In genomic region chr4:159077702-159078495, GRCh38 we compare ENCODE assay signal across 8 cellular contexts. TPM values are rescaled to one million over a fixed set of nuclear protein-coding genes. Genes with fewer than 3 reads are reported as not detected.
DNase-seq lines count a peak whose midpoint lies in the region; ATAC-seq and TF ChIP-seq lines count a peak whose summit lies in the region.

No MANE protein-coding gene starts in this region.

- H3K9me3 Mint-ChIP-seq in progenitor cell of endocrine pancreas (ENCODE audit: low read depth) = no peaks in the 10 kb centered on the region

- H3K4me3 ChIP-seq in psoas muscle = no peak overlapping the region

- DNase-seq in NCI-H2107 treated with DMSO at 0.1 percent for 48 hours (lab: John Stamatoyannopoulos, UW; ENCODE audit: unreplicated experiment) (peak; percentile 7), NCI-H2107 (lab: John Stamatoyannopoulos, UW) (no peak), NCI-H82 (lab: John Stamatoyannopoulos, UW) (peak; percentile 16), left kidney (ENCODE audit: low read depth, low spot score) (peak; percentile 20), progenitor cell of endocrine pancreas (ENCODE audit: low spot score, unreplicated experiment) (no peak), psoas muscle (no peak), DMS153 (lab: John Stamatoyannopoulos, UW) (no peak)

- no peak overlapping the region for H3K27ac ChIP-seq in psoas muscle

- H3K4me1 ChIP-seq in psoas muscle = no peaks in the 10 kb centered on the region

- 60 to 74% (median 66%) methylated on average over 6 of the region's 6 CpGs for WGBS in psoas muscle, 3 donors

- H3K36me3 Mint-ChIP-seq in progenitor cell of endocrine pancreas (ENCODE audit: insufficient read depth) = no peaks in the 10 kb centered on the region

- no peak overlapping the region for H3K4me3 Mint-ChIP-seq in progenitor cell of endocrine pancreas (ENCODE audit: low read depth)

- no peaks in the 10 kb centered on the region for H3K27me3 ChIP-seq in psoas muscle (ENCODE audit: insufficient read depth in 3 of 3, low read length in 2 of 3)

- H3K27ac Mint-ChIP-seq in progenitor cell of endocrine pancreas = no peak overlapping the region

- ATAC-seq in HG02852 (IDR thresholded peaks at IDR 0.05; ENCODE audit: unreplicated experiment) (peak; percentile 97), psoas muscle (no peak)

- no peaks in the 10 kb centered on the region for H3K9me3 ChIP-seq in psoas muscle

- intact Hi-C loops in psoas muscle (cut with DNase I) = no loop called here

- no peaks in the 10 kb centered on the region for H3K36me3 ChIP-seq in psoas muscle (ENCODE audit: insufficient read depth in 1 of 2, low read depth in 1 of 2)

- TF ChIP-seq CTCF in progenitor cell of endocrine pancreas (IDR thresholded peaks at IDR 0.05; ENCODE audit: unreplicated experiment) = no peak
- TF ChIP-seq CTCF in psoas muscle (IDR thresholded peaks at IDR 0.05) = no peak

- peaks cover 2% of the 10 kb centered on the region for H3K4me1 Mint-ChIP-seq in progenitor cell of endocrine pancreas (ENCODE audit: low read depth)

- H3K27me3 Mint-ChIP-seq in progenitor cell of endocrine pancreas = no peaks in the 10 kb centered on the region

RNA-seq across cellular contexts. Expression of gene RAPGEF2, which starts 25.0 kb away (rescaled TPM):
- 68.9 and 70.3 TPM in 2 replicates for total RNA-seq in progenitor cell of endocrine pancreas
- 10 to 100 TPM; 20.4 to 35.2 (median 22.3) TPM for total RNA-seq in psoas muscle
- polyA plus RNA-seq in psoas muscle = 10 to 100 TPM in 1 of 3 donors, 1 to 10 TPM in 2; 4.6 to 15.3 (median 6.3) TPM

Comparison
In these comparisons a context has a peak if more than half of its experiments do, and no peak if none do; other contexts are left out.
1. DNase-seq: peak in NCI-H2107 treated with DMSO at 0.1 percent for 48 hours (single experiment), NCI-H82 (single experiment) and left kidney (single experiment); none in NCI-H2107 (single experiment), progenitor cell of endocrine pancreas (single experiment), psoas muscle (0 of 2) and DMS153 (single experiment).